ENCODE assay signal across 8 cellular contexts in genomic region chr1:165717918-165718515, GRCh38. TPM values are rescaled to one million over a fixed set of nuclear protein-coding genes. Genes with fewer than 3 reads are reported as not detected.
DNase-seq lines count a peak whose midpoint lies in the region; ATAC-seq and TF ChIP-seq lines count a peak whose summit lies in the region.

No MANE protein-coding gene starts in this region.

- no peak overlapping the region for H3K27ac ChIP-seq in PC-9
- H3K27ac ChIP-seq in tibial artery: no peak overlapping the region

- no peak overlapping the region for H3K4me2 ChIP-seq in PC-9

- no peaks in the 10 kb centered on the region for H3K9me2 ChIP-seq in PC-9 (ENCODE audit: insufficient read depth)

- H3K4me1 ChIP-seq in BE2C (no peaks in the 10 kb centered on the region), PC-9 (replicated peaks; ENCODE audit: insufficient read depth) (no peaks in the 10 kb centered on the region), tibial artery (no peaks in the 10 kb centered on the region)

- peak; percentile 92 for TF ChIP-seq CTCF in BE2C (IDR thresholded peaks at IDR 0.05; ENCODE audit: low read depth, low read length)
- peak; percentile 76 for TF ChIP-seq CTCF in GM12873 (IDR thresholded peaks at IDR 0.05; ENCODE audit: insufficient read depth, low read depth, low read length, missing control alignments)
- TF ChIP-seq CTCF in PC-9 (conservative IDR thresholded peaks at IDR 0.05): peak; percentile 81
- TF ChIP-seq CTCF in tibial artery (IDR thresholded peaks at IDR 0.05): peak; percentile 50 to 51

- POLR2A ChIA-PET in PC-9 (lab: Charles Lee; ENCODE audit: unreplicated experiment): no interaction called here

- H3F3A ChIP-seq in PC-9 (ENCODE audit: insufficient read depth, low read depth): no peaks in the 10 kb centered on the region

- H3K9me3 ChIP-seq in BE2C (no peaks in the 10 kb centered on the region), PC-9 (ENCODE audit: insufficient read depth, low read depth) (0 out of 2 replicates have a peak, but pooled peaks cover 4% of the 10 kb centered on the region), tibial artery (no peaks in the 10 kb centered on the region)

- no peaks in the 10 kb centered on the region for H3K79me2 ChIP-seq in PC-9 (ENCODE audit: low read depth)

- CTCF ChIA-PET in PC-9 (lab: Charles Lee): interaction anchor here (0.6 kb wide), 1 partner anchor 118 kb away, joined by 3 read pairs; no protein-coding TSS in a partner anchor

- no TSS peak for BruUV-seq in PC-9 (replicated peaks; lab: Mats Ljungman, UMichigan)

- H3K4me3 ChIP-seq in BE2C (ENCODE audit: low read depth, low read length): no peak overlapping the region
- H3K4me3 ChIP-seq in PC-9: no peak overlapping the region
- H3K4me3 ChIP-seq in tibial artery: no peak overlapping the region

- in situ Hi-C loops in T47D (cut with HindIII; ENCODE audit: low pct_unique_long_range_greater_than_20kb, low sequenced_read_pairs): no loop called here

- ATAC-seq in GM21717 (IDR thresholded peaks at IDR 0.05; ENCODE audit: unreplicated experiment): no peak

- intact Hi-C loops in PC-9 (cut with micrococcal nuclease; ENCODE audit: unreplicated experiment) (loop anchor here (1.0 to 2.0 kb wide), 3 partner anchors 117 to 1341 kb away; no protein-coding TSS in a partner anchor), tibial artery (cut with DNase I; ENCODE audit: low total_unique reads) (loop anchor here (5.0 kb wide), 1 partner anchor 194 kb away; no protein-coding TSS in a partner anchor)

- no peak overlapping the region for H2AFZ ChIP-seq in PC-9

- H3K27me3 ChIP-seq in BE2C (no peaks in the 10 kb centered on the region), PC-9 (ENCODE audit: insufficient read depth, low read depth) (no peaks in the 10 kb centered on the region), tibial artery (no peaks in the 10 kb centered on the region)

- H3K36me3 ChIP-seq in BE2C (no peaks in the 10 kb centered on the region), PC-9 (ENCODE audit: low read depth) (no peaks in the 10 kb centered on the region), tibial artery (no peaks in the 10 kb centered on the region)

- DNase-seq in BE2C (peak; percentile 59), HuH-7.5 (ENCODE audit: low spot score) (peak; percentile 23), PC-9 (peak; percentile 38 to 41), T47D (ENCODE audit: low read depth in 1 of 2, low spot score in 1 of 2) (peak; percentile 56 to 86), left kidney (ENCODE audit: low read depth, low spot score) (peak; percentile 79), tibial artery (no peak)

- H4K20me1 ChIP-seq in PC-9 (ENCODE audit: insufficient read depth): no peaks in the 10 kb centered on the region

RNA-seq across cellular contexts. Expression of gene ALDH9A1, which starts 19.7 kb away (rescaled TPM):
- 17.7 TPM for polyA plus RNA-seq in BE2C (2012; ENCODE audit: insufficient read depth, insufficient read length, low read depth)
- total RNA-seq in PC-9 (2021): 31.8 and 42.5 TPM in 2 replicates

RNA-seq across cellular contexts. Expression of gene TMCO1, which starts 50.7 kb away (rescaled TPM):
- polyA plus RNA-seq in BE2C (2012; ENCODE audit: insufficient read depth, insufficient read length, low read depth): 323 TPM
- 64.1 and 65.6 TPM in 2 replicates for total RNA-seq in PC-9 (2021)

Comparison
In these comparisons a context has a peak if more than half of its experiments do, and no peak if none do; other contexts are left out.
1. DNase-seq: peak in BE2C (single experiment), HuH-7.5 (single experiment), PC-9 (2 of 2), T47D (2 of 2) and left kidney (single experiment); none in tibial artery (0 of 2).
2. Peak in every context shown above with its lines, with median percentiles within 50 percentile points of each other: CTCF ChIP-seq.